Comparison of ENCODE assay signal across 29 cellular contexts in genomic region chr10:69025370-69025896, GRCh38.
"Had no signal": no experiment of that assay in that cellular context is flagged by ENCODE, and none has a peak within 500 bp of the region (broad histone marks: within the 10 kb centered on the region; RNA-seq: fewer than 3 reads in every experiment).

No MANE protein-coding gene starts in this region.

- H3K27ac ChIP-seq: coronary artery, esophagus muscularis mucosa, foreskin keratinocyte, gastroesophageal sphincter, heart left ventricle, hepatocyte, left lung, neutrophil, prostate gland, right atrium auricular region, suprapubic skin, transverse colon, upper lobe of right lung, uterus had no signal

- H3K9me3 Mint-ChIP-seq: naive thymus-derived CD4-positive, alpha-beta T cell; stimulated activated naive CD8-positive, alpha-beta T cell treated with anti-CD3 and anti-CD28 coated beads, Interleukin-15, amount 100 ng/mL, for 72 hours had no signal

- H3K27ac Mint-ChIP-seq: stimulated activated naive CD8-positive, alpha-beta T cell treated with anti-CD3 and anti-CD28 coated beads, Interleukin-15, amount 100 ng/mL, for 72 hours had no signal

- DNase-seq: dermis blood vessel endothelial cell; effector CD4-positive, alpha-beta T cell; foreskin keratinocyte; heart left ventricle; left cardiac atrium; left lung; mesenchymal stem cell; midbrain; naive thymus-derived CD4-positive, alpha-beta T cell; stimulated activated CD4-positive, alpha-beta T cell treated with anti-CD3 and anti-CD28 coated beads, Interleukin-12 subunit alpha, Interleukin-12 subunit beta, amount 100 ng/mL, for 4 hours; stimulated activated CD4-positive, alpha-beta T cell treated with anti-CD3 and anti-CD28 coated beads, Interleukin-1b, Interleukin-23, amount 100 ng/mL, for 48 hours; stimulated activated CD4-positive, alpha-beta T cell treated with anti-CD3 and anti-CD28 coated beads, Interleukin-4, amount 100 ng/mL, for 1 hour; stimulated activated CD8-positive, alpha-beta memory T cell treated with anti-CD3 and anti-CD28 coated beads, Interleukin-4, amount 100 ng/mL, for 48 hours; stimulated activated naive CD4-positive, alpha-beta T cell; stimulated activated naive CD8-positive, alpha-beta T cell treated with anti-CD3 and anti-CD28 coated beads, Interleukin-15, amount 100 ng/mL, for 72 hours; transverse colon; upper lobe of right lung; uterus had no signal

- H3K36me3 ChIP-seq: gastroesophageal sphincter, heart left ventricle, left lung, neutrophil, prostate gland, right atrium auricular region, suprapubic skin, transverse colon, upper lobe of right lung, uterus had no signal

- H3K9me3 ChIP-seq: esophagus muscularis mucosa, gastroesophageal sphincter, heart left ventricle, left lung, neutrophil, prostate gland, right atrium auricular region, suprapubic skin, transverse colon, upper lobe of right lung, uterus had no signal

- ATAC-seq: foreskin keratinocyte; gastroesophageal sphincter; heart left ventricle; left cardiac atrium; left lung; naive thymus-derived CD4-positive, alpha-beta T cell; sciatic nerve; stimulated activated naive CD8-positive, alpha-beta T cell treated with anti-CD3 and anti-CD28 coated beads, Interleukin-15, amount 100 ng/mL, for 72 hours; upper lobe of right lung had no signal

- FAIRE-seq: islet of Langerhans had no signal

- H2AFZ ChIP-seq: hepatocyte had no signal

- H3K27me3 Mint-ChIP-seq: naive thymus-derived CD4-positive, alpha-beta T cell; stimulated activated naive CD8-positive, alpha-beta T cell treated with anti-CD3 and anti-CD28 coated beads, Interleukin-15, amount 100 ng/mL, for 72 hours had no signal

- H3K79me2 ChIP-seq: hepatocyte had no signal

- H3K4me2 ChIP-seq: hepatocyte, smooth muscle cell had no signal

- H3K27me3 ChIP-seq: esophagus muscularis mucosa, foreskin keratinocyte, gastroesophageal sphincter, heart left ventricle, left lung, neutrophil, right atrium auricular region, suprapubic skin, transverse colon, upper lobe of right lung, uterus had no signal

- H3K4me3 ChIP-seq: coronary artery, esophagus muscularis mucosa, gastroesophageal sphincter, heart left ventricle, hepatocyte, left lung, prostate gland, right atrium auricular region, smooth muscle cell, suprapubic skin, transverse colon, upper lobe of right lung, uterus had no signal

- H3K4me3 Mint-ChIP-seq: naive thymus-derived CD4-positive, alpha-beta T cell; stimulated activated naive CD8-positive, alpha-beta T cell treated with anti-CD3 and anti-CD28 coated beads, Interleukin-15, amount 100 ng/mL, for 72 hours had no signal

- H3K4me1 ChIP-seq: esophagus muscularis mucosa, foreskin keratinocyte, gastroesophageal sphincter, heart left ventricle, left lung, prostate gland, right atrium auricular region, suprapubic skin, transverse colon, upper lobe of right lung, uterus had no signal
